In the genomic region with DNA sequence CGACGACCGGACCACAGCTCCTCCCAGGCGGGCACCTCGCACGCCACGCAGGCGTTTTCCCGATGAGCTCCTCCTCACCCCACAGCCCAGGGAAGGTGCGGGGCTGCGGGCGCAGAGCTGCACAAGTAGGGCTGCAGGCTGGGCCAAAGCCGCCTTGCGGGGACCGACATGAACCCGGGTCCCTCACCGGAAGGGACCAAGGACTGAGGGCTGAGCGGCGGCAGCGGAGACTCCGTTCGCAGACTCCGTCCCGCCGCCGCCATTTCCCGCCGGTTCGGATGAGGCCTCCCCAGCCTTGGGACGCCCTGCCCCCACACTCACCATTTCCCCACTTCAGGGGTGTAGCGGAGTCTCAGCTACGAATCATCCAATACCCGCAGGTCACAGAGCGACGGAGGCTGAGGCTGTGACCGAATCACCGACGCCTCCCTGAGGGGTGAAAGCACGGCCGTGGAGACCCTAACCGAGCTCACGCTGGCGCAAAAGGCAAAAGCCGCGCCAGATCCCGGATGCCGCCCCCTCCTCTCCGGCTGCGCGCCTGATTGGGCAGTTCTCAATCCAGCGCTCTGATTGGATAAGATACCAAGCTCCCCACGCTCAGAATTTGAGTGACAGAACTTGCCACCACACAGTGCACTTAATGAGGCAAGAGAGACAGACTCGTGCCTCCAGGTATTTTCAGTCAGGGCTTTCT, we compare ENCODE assay signal across 8 cellular contexts.
A peak's percentile ranks its signal among the peaks of the same experiment; 100 is the strongest.
DNase-seq lines count a peak whose midpoint lies in the region; ATAC-seq and TF ChIP-seq lines count a peak whose summit lies in the region.

Gene ZNF732, minus strand, starts transcription at position 488 of the 694 bp plus-strand sequence. Its CDS starts 164 bp downstream, at position 324.

- no peaks in the 10 kb centered on the region for H3F3A ChIP-seq in OCI-LY1 (ENCODE audit: insufficient read depth, low read length)

- TF ChIP-seq CTCF in OCI-LY1 (IDR thresholded peaks at IDR 0.05; ENCODE audit: low read length): no peak

- H2AFZ ChIP-seq in OCI-LY1 (ENCODE audit: low read length) (no peak within 1 kb of the TSS), neuron (ENCODE audit: low read depth, low read length) (peak within 1 kb of the TSS; percentile 84)

- H3K9me2 ChIP-seq in OCI-LY1 (ENCODE audit: low read depth, low read length): no peaks in the 10 kb centered on the region

- no peak within 1 kb of the TSS; the same call in 1 of the 2 replicates for H3K9ac ChIP-seq in OCI-LY1 (ENCODE audit: low read length)

- no peaks in the 10 kb centered on the region for H3K27me3 ChIP-seq in OCI-LY1 (ENCODE audit: insufficient read depth, low read length)
- no peaks in the 10 kb centered on the region for H3K27me3 ChIP-seq in neuron (ENCODE audit: insufficient read depth, low read length)

- DNase-seq in AG20443 (ENCODE audit: low spot score) (peak; percentile 50), fibroblast of the conjunctiva (ENCODE audit: low read depth) (peak; percentile 65), amniotic stem cell (lab: John Stamatoyannopoulos, UW) (no peak), NCI-H1436 treated with DMSO at 0.1 percent for 48 hours (lab: John Stamatoyannopoulos, UW) (no peak)
- DNase-seq in stimulated activated CD4-positive, alpha-beta T cell treated with anti-CD3 and anti-CD28 coated beads, Interleukin-4, amount 100 ng/mL, for 4 hours: no peak

- no peaks in the 10 kb centered on the region for H4K20me1 ChIP-seq in OCI-LY1 (ENCODE audit: insufficient read depth, low read length)

- H3K27ac ChIP-seq in OCI-LY1 (ENCODE audit: low read depth, low read length, poor library complexity, severe bottlenecking): peak within 1 kb of the TSS; percentile 94

- H3K4me2 ChIP-seq in OCI-LY1 (ENCODE audit: low read length): no peak within 1 kb of the TSS; the same call in 1 of the 2 replicates

- H3K36me3 ChIP-seq in OCI-LY1 (ENCODE audit: insufficient read depth, low read length): no peaks in the 10 kb centered on the region
- H3K36me3 ChIP-seq in neuron (ENCODE audit: insufficient read depth, low read length): no peaks in the 10 kb centered on the region

- H3K4me3 ChIP-seq in OCI-LY1 (ENCODE audit: low read depth, low read length, poor library complexity, severe bottlenecking): no peak within 1 kb of the TSS
- H3K4me3 ChIP-seq in neuron (ENCODE audit: low read length): peak within 1 kb of the TSS; percentile 54

- H3K4me1 ChIP-seq in OCI-LY1 (ENCODE audit: insufficient read depth, low read length, severe bottlenecking): peaks cover 26% of the 10 kb centered on the region
- H3K4me1 ChIP-seq in neuron (ENCODE audit: insufficient read depth, low read length): no peaks in the 10 kb centered on the region

- no peaks in the 10 kb centered on the region for H3K9me3 ChIP-seq in OCI-LY1 (ENCODE audit: low read length)
- peaks cover 26% of the 10 kb centered on the region for H3K9me3 ChIP-seq in neuron (ENCODE audit: low read length)

- ATAC-seq in GM18511 (IDR thresholded peaks at IDR 0.05; ENCODE audit: unreplicated experiment): no peak

- H3K79me2 ChIP-seq in OCI-LY1 (ENCODE audit: insufficient read depth, low read length): no peaks in the 10 kb centered on the region

Comparison
In these comparisons a context has a peak if more than half of its experiments do, and no peak if none do; other contexts are left out.
1. DNase-seq: peak in AG20443 (single experiment) and fibroblast of the conjunctiva (single experiment); none in amniotic stem cell (single experiment), NCI-H1436 treated with DMSO at 0.1 percent for 48 hours (single experiment) and stimulated activated CD4-positive, alpha-beta T cell treated with anti-CD3 and anti-CD28 coated beads, Interleukin-4, amount 100 ng/mL, for 4 hours (0 of 2).